1 cellular context compared by ENCODE assay signal in the genomic region with DNA sequence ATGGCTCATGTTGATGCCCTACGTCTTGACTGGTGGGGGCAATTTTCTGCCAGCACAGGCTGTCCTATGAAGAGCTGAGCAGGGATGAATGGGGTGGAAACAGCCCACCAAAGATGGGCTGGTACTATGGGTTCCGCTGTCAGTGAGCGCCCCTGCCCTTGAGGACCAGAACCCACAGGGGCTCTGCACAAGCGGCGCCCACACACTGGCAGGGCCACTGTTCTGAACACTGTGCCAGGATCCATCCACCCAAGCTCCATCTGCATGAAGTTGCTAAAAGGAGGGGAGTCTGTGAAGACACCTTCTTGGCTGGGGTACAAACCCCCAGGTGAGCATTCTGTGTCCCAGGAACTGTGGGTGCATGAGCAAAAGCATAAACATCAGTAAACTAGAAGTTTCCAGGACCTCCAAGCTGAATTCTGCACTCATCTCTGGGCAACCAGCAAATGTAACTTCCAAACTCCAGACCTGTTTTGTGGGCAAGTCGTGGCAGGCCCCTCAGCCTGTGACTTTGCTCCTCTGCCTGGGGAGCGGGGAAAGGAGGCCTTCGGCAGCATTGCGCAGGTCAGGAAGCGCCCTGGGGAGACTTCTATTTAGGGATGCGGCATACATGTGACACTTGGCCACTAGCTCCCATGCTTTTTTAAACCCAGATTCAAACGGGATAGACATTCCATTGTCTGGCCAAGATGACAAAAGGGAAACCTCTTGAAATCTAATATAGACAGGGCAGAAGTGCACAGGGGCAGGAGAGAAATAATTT.
TF ChIP-seq lines count a peak whose summit lies in the region.

No MANE protein-coding gene starts in this region.

TF ChIP-seq in IMR-90, 13 proteins besides CTCF, POLR2A, EP300 and RAD21:
- TF ChIP-seq SMC3 (IDR thresholded peaks at IDR 0.05; ENCODE audit: low read depth, low read length) (no peak), MAZ (IDR thresholded peaks at IDR 0.05; ENCODE audit: borderline replicate concordance, low read depth, low read length) (no peak), MAFK (IDR thresholded peaks at IDR 0.05; ENCODE audit: low read depth, low read length) (no peak), CHD1 (IDR thresholded peaks at IDR 0.05; ENCODE audit: low read depth, low read length) (no peak), MXI1 (IDR thresholded peaks at IDR 0.05; ENCODE audit: borderline replicate concordance, low read depth, low read length) (no peak), ELK1 (IDR thresholded peaks at IDR 0.05; ENCODE audit: borderline replicate concordance, low read depth, low read length) (no peak), NFE2L2 (IDR thresholded peaks at IDR 0.05; ENCODE audit: low read depth, low read length) (no peak), RFX5 (IDR thresholded peaks at IDR 0.05; ENCODE audit: low read depth, low read length) (no peak)
- TF ChIP-seq, protein P1, sequence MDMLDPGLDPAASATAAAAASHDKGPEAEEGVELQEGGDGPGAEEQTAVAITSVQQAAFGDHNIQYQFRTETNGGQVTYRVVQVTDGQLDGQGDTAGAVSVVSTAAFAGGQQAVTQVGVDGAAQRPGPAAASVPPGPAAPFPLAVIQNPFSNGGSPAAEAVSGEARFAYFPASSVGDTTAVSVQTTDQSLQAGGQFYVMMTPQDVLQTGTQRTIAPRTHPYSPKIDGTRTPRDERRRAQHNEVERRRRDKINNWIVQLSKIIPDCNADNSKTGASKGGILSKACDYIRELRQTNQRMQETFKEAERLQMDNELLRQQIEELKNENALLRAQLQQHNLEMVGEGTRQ (IDR thresholded peaks at IDR 0.05; ENCODE audit: low read depth, low read length): no peak
TF ChIP-seq in IMR-90: peak in this region for 0.
